ENCODE assay signal across 1 cellular context in the genomic region with DNA sequence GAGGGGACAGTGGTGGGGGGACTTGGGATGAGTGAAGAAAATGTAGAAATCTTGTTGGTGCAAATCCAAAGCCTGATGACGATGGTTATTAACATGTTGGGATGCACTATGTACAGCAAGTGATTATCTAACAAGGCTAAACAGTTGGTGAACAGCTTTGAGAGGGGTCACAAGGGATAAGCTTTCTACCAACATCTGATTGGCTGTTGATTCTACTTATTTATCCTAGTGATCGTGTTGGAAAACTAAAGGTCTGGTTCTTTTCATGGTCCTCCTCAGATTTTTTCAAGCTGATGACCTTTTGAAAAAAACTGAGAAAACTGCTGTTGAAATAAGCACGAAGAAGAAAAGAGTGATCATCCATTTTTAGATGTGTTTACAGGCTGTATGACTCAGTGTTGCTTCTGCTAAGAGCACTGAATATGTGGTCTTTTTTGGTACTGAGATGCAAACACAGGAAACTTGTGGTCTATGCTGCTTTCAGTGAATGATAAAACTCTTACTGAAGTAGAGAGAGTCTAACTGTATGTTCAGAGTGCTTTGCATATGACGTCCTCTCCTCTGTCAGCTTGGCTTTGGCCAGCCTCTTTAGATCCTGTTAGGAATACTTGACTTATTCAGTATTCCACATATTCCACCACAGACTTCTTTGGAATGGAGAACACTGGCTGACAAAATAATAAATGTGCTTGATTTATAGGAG.
TF ChIP-seq lines count a peak whose summit lies in the region.

No MANE protein-coding gene starts in this region.

TF ChIP-seq in GM12878, 131 proteins besides CTCF, POLR2A, EP300 and RAD21 (continued from another document and continues in another):
- TF ChIP-seq, protein P1, sequence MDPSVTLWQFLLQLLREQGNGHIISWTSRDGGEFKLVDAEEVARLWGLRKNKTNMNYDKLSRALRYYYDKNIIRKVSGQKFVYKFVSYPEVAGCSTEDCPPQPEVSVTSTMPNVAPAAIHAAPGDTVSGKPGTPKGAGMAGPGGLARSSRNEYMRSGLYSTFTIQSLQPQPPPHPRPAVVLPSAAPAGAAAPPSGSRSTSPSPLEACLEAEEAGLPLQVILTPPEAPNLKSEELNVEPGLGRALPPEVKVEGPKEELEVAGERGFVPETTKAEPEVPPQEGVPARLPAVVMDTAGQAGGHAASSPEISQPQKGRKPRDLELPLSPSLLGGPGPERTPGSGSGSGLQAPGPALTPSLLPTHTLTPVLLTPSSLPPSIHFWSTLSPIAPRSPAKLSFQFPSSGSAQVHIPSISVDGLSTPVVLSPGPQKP (IDR thresholded peaks at IDR 0.05; ENCODE audit: low read depth, low read length) = no peak
- TF ChIP-seq, protein P2, sequence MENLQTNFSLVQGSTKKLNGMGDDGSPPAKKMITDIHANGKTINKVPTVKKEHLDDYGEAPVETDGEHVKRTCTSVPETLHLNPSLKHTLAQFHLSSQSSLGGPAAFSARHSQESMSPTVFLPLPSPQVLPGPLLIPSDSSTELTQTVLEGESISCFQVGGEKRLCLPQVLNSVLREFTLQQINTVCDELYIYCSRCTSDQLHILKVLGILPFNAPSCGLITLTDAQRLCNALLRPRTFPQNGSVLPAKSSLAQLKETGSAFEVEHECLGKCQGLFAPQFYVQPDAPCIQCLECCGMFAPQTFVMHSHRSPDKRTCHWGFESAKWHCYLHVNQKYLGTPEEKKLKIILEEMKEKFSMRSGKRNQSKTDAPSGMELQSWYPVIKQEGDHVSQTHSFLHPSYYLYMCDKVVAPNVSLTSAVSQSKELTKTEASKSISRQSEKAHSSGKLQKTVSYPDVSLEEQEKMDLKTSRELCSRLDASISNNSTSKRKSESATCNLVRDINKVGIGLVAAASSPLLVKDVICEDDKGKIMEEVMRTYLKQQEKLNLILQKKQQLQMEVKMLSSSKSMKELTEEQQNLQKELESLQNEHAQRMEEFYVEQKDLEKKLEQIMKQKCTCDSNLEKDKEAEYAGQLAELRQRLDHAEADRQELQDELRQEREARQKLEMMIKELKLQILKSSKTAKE (IDR thresholded peaks at IDR 0.05; ENCODE audit: low read depth, poor library complexity, severe bottlenecking) = peak; percentile 74
- TF ChIP-seq MTA2 (IDR thresholded peaks at IDR 0.05; ENCODE audit: low read depth) (peak; percentile 70; the same call in 1 of the 2 replicates), STAT1 (conservative IDR thresholded peaks at IDR 0.05) (no peak), ZNF622 (IDR thresholded peaks at IDR 0.05) (no peak), NBN (IDR thresholded peaks at IDR 0.05) (0 out of 2 replicates have a peak, but pooled peaks have one; percentile 59), HDGF (IDR thresholded peaks at IDR 0.05) (no peak), CBFB (IDR thresholded peaks at IDR 0.05; ENCODE audit: low read depth) (peak; percentile 74; the same call in 1 of the 2 replicates), FOS (IDR thresholded peaks at IDR 0.05; ENCODE audit: borderline replicate concordance, extremely low read depth, insufficient read length) (no peak), SMARCA5 (IDR thresholded peaks at IDR 0.05) (0 out of 2 replicates have a peak, but pooled peaks have one; percentile 28), HCFC1 (IDR thresholded peaks at IDR 0.05; ENCODE audit: low read length) (no peak), ZBED1 (IDR thresholded peaks at IDR 0.05; ENCODE audit: borderline replicate concordance) (peak; percentile 66; the same call in 1 of the 2 replicates), HDAC6 (IDR thresholded peaks at IDR 0.05; ENCODE audit: unreplicated experiment) (no peak), ASH2L (IDR thresholded peaks at IDR 0.05; ENCODE audit: borderline replicate concordance, low read depth) (peak; percentile 71), IKZF1 (conservative IDR thresholded peaks at IDR 0.05) (peak; percentile 83), CBX3 (IDR thresholded peaks at IDR 0.05; ENCODE audit: borderline replicate concordance, low read depth) (no peak), BHLHE40 (IDR thresholded peaks at IDR 0.05; ENCODE audit: borderline replicate concordance in 1 of 2, low read depth in 2 of 2, low read length in 1 of 2) (peak; percentile 19 to 70; a peak in 3 of 4 replicates), ZNF207 (IDR thresholded peaks at IDR 0.05; ENCODE audit: borderline replicate concordance) (0 out of 2 replicates have a peak, but pooled peaks have one; percentile 59), SIX5 (IDR thresholded peaks at IDR 0.05; ENCODE audit: low read depth, low read length, severe bottlenecking) (no peak), MTA3 (IDR thresholded peaks at IDR 0.05; ENCODE audit: borderline replicate concordance, low read length) (peak; percentile 91; the same call in 1 of the 2 replicates), TCF12 (IDR thresholded peaks at IDR 0.05; ENCODE audit: low read depth, low read length) (no peak), ZNF384 (IDR thresholded peaks at IDR 0.05; ENCODE audit: borderline replicate concordance, low read depth, low read length) (peak; percentile 72; the same call in 1 of the 2 replicates), EZH2 (IDR thresholded peaks at IDR 0.05; ENCODE audit: borderline replicate concordance, control insufficient read depth, low read depth, low read length) (no peak), TCF3 (IDR thresholded peaks at IDR 0.05; ENCODE audit: borderline replicate concordance, insufficient read depth, low read depth, low read length) (no peak), ATF7 (IDR thresholded peaks at IDR 0.05; ENCODE audit: low read depth) (peak; percentile 88), KLF5 (IDR thresholded peaks at IDR 0.05; ENCODE audit: partially characterized antibody) (no peak), BCL11A (IDR thresholded peaks at IDR 0.05; ENCODE audit: low read depth, low read length) (peak; percentile 69), NR2F1 (conservative IDR thresholded peaks at IDR 0.05) (0 out of 2 replicates have a peak, but pooled peaks have one; percentile 44), BMI1 (IDR thresholded peaks at IDR 0.05; ENCODE audit: borderline replicate concordance) (no peak; the same call in 1 of the 2 replicates), JUNB (IDR thresholded peaks at IDR 0.05) (peak; percentile 79), NFIC (IDR thresholded peaks at IDR 0.05; ENCODE audit: low read depth, low read length) (peak; percentile 94), MXI1 (IDR thresholded peaks at IDR 0.05; ENCODE audit: low read depth, low read length) (peak; percentile 79), EED (IDR thresholded peaks at IDR 0.05; ENCODE audit: low read depth) (peak; percentile 82), CHD2 (IDR thresholded peaks at IDR 0.05; ENCODE audit: borderline replicate concordance, low read depth, low read length) (peak; percentile 75; the same call in 1 of the 2 replicates), CEBPB (IDR thresholded peaks at IDR 0.05; ENCODE audit: borderline replicate concordance in 1 of 2, low read depth in 2 of 2, low read length in 2 of 2) (peak in 1 of 2 experiments; percentile 89; a peak in 2 of 4 replicates), TARDBP (IDR thresholded peaks at IDR 0.05; ENCODE audit: borderline replicate concordance) (no peak), RCOR1 (conservative IDR thresholded peaks at IDR 0.05; ENCODE audit: low read depth, low read length) (peak; percentile 89), JUND (IDR thresholded peaks at IDR 0.05; ENCODE audit: low read depth, low read length) (peak; percentile 56; the same call in 1 of the 2 replicates), ETV6 (conservative IDR thresholded peaks at IDR 0.05 in 1 of 2, IDR thresholded peaks at IDR 0.05 in 1 of 2; ENCODE audit: borderline replicate concordance in 1 of 2, low read depth in 1 of 2) (peak in 1 of 2 experiments; percentile 80; a peak in 2 of 4 replicates), FOXM1 (IDR thresholded peaks at IDR 0.05; ENCODE audit: low read depth, low read length) (peak; percentile 78; the same call in 1 of the 2 replicates), KAT2A (conservative IDR thresholded peaks at IDR 0.05; ENCODE audit: control insufficient read depth, low read depth, low read length) (no peak), NR2C2 (IDR thresholded peaks at IDR 0.05; ENCODE audit: borderline replicate concordance, control insufficient read depth, insufficient read length, low read depth) (no peak), RB1 (IDR thresholded peaks at IDR 0.05; ENCODE audit: borderline replicate concordance) (no peak), YBX1 (IDR thresholded peaks at IDR 0.05) (no peak), SUZ12 (IDR thresholded peaks at IDR 0.05; ENCODE audit: unreplicated experiment) (no peak), RBBP5 (conservative IDR thresholded peaks at IDR 0.05) (no peak), CHD4 (IDR thresholded peaks at IDR 0.05) (no peak), POLR2AphosphoS2 (IDR thresholded peaks at IDR 0.05; ENCODE audit: low read depth, low read length) (no peak)
- TF ChIP-seq, protein P3, sequence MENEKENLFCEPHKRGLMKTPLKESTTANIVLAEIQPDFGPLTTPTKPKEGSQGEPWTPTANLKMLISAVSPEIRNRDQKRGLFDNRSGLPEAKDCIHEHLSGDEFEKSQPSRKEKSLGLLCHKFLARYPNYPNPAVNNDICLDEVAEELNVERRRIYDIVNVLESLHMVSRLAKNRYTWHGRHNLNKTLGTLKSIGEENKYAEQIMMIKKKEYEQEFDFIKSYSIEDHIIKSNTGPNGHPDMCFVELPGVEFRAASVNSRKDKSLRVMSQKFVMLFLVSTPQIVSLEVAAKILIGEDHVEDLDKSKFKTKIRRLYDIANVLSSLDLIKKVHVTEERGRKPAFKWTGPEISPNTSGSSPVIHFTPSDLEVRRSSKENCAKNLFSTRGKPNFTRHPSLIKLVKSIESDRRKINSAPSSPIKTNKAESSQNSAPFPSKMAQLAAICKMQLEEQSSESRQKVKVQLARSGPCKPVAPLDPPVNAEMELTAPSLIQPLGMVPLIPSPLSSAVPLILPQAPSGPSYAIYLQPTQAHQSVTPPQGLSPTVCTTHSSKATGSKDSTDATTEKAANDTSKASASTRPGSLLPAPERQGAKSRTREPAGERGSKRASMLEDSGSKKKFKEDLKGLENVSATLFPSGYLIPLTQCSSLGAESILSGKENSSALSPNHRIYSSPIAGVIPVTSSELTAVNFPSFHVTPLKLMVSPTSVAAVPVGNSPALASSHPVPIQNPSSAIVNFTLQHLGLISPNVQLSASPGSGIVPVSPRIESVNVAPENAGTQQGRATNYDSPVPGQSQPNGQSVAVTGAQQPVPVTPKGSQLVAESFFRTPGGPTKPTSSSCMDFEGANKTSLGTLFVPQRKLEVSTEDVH (IDR thresholded peaks at IDR 0.05; ENCODE audit: low read depth, partially characterized antibody) = no peak
- TF ChIP-seq, protein P4, sequence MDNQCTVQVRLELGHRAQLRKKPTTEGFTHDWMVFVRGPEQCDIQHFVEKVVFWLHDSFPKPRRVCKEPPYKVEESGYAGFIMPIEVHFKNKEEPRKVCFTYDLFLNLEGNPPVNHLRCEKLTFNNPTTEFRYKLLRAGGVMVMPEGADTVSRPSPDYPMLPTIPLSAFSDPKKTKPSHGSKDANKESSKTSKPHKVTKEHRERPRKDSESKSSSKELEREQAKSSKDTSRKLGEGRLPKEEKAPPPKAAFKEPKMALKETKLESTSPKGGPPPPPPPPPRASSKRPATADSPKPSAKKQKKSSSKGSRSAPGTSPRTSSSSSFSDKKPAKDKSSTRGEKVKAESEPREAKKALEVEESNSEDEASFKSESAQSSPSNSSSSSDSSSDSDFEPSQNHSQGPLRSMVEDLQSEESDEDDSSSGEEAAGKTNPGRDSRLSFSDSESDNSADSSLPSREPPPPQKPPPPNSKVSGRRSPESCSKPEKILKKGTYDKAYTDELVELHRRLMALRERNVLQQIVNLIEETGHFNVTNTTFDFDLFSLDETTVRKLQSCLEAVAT (IDR thresholded peaks at IDR 0.05) = 0 out of 2 replicates have a peak, but pooled peaks have one; percentile 67
- TF ChIP-seq, protein P5, sequence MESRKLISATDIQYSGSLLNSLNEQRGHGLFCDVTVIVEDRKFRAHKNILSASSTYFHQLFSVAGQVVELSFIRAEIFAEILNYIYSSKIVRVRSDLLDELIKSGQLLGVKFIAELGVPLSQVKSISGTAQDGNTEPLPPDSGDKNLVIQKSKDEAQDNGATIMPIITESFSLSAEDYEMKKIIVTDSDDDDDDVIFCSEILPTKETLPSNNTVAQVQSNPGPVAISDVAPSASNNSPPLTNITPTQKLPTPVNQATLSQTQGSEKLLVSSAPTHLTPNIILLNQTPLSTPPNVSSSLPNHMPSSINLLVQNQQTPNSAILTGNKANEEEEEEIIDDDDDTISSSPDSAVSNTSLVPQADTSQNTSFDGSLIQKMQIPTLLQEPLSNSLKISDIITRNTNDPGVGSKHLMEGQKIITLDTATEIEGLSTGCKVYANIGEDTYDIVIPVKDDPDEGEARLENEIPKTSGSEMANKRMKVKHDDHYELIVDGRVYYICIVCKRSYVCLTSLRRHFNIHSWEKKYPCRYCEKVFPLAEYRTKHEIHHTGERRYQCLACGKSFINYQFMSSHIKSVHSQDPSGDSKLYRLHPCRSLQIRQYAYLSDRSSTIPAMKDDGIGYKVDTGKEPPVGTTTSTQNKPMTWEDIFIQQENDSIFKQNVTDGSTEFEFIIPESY (IDR thresholded peaks at IDR 0.05) = no peak
- TF ChIP-seq, protein P6, sequence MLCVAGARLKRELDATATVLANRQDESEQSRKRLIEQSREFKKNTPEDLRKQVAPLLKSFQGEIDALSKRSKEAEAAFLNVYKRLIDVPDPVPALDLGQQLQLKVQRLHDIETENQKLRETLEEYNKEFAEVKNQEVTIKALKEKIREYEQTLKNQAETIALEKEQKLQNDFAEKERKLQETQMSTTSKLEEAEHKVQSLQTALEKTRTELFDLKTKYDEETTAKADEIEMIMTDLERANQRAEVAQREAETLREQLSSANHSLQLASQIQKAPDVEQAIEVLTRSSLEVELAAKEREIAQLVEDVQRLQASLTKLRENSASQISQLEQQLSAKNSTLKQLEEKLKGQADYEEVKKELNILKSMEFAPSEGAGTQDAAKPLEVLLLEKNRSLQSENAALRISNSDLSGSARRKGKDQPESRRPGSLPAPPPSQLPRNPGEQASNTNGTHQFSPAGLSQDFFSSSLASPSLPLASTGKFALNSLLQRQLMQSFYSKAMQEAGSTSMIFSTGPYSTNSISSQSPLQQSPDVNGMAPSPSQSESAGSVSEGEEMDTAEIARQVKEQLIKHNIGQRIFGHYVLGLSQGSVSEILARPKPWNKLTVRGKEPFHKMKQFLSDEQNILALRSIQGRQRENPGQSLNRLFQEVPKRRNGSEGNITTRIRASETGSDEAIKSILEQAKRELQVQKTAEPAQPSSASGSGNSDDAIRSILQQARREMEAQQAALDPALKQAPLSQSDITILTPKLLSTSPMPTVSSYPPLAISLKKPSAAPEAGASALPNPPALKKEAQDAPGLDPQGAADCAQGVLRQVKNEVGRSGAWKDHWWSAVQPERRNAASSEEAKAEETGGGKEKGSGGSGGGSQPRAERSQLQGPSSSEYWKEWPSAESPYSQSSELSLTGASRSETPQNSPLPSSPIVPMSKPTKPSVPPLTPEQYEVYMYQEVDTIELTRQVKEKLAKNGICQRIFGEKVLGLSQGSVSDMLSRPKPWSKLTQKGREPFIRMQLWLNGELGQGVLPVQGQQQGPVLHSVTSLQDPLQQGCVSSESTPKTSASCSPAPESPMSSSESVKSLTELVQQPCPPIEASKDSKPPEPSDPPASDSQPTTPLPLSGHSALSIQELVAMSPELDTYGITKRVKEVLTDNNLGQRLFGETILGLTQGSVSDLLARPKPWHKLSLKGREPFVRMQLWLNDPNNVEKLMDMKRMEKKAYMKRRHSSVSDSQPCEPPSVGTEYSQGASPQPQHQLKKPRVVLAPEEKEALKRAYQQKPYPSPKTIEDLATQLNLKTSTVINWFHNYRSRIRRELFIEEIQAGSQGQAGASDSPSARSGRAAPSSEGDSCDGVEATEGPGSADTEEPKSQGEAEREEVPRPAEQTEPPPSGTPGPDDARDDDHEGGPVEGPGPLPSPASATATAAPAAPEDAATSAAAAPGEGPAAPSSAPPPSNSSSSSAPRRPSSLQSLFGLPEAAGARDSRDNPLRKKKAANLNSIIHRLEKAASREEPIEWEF (IDR thresholded peaks at IDR 0.05; ENCODE audit: insufficient replicate concordance, low read depth, low read length) = peak; percentile 58
